In the genomic region with DNA sequence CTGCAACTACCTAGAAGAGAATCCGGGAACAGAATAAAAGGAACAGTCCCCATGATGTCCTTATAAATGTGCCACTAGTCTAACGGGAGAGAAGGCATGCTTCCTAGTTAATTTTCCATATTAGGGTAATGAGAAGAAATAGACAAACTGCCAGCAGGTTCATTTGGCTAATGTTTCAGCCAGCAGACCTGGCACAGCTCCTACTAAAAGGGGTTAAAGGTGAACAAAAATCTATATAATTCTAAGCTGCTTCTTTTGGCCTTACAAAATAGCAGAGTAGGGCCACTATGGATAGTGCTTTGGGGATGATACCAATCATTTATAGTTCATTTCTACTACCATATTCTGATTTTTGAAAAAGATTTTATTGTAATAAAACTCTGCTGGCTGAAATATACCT, we compare ENCODE assay signal across 23 cellular contexts.
DNase-seq lines count a peak whose midpoint lies in the region; ATAC-seq and TF ChIP-seq lines count a peak whose summit lies in the region.
"Had no signal": no experiment of that assay in that cellular context is flagged by ENCODE, and none has a peak within 500 bp of the region (broad histone marks: within the 10 kb centered on the region; RNA-seq: fewer than 3 reads in every experiment).

No MANE protein-coding gene starts in this region.

- no peak overlapping the region for H3K4me3 Mint-ChIP-seq in GM23338
- H3K4me3 Mint-ChIP-seq in activated T-cell treated with anti-CD3 and anti-CD28 coated beads, Interleukin-2, amount 50 U/mL, for 4 hours = no peak overlapping the region
- H3K4me3 Mint-ChIP-seq: CD14-positive monocyte; CD4-positive, alpha-beta T cell; CD8-positive, alpha-beta memory T cell; HFFc6 had no signal

- H3K27me3 Mint-ChIP-seq in GM23338 (ENCODE audit: insufficient read depth, low read depth, poor library complexity) = peaks cover 1% of the 10 kb centered on the region
- no peaks in the 10 kb centered on the region for H3K27me3 Mint-ChIP-seq in activated T-cell treated with anti-CD3 and anti-CD28 coated beads, Interleukin-2, amount 50 U/mL, for 4 hours (ENCODE audit: low read depth)
- H3K27me3 Mint-ChIP-seq: CD4-positive, alpha-beta T cell; CD8-positive, alpha-beta memory T cell had no signal

- POLR2A ChIA-PET in OCI-LY7 (lab: Charles Lee) = no interaction called here

- H3K27me3 ChIP-seq in GM23338 (ENCODE audit: insufficient read depth) = no peaks in the 10 kb centered on the region
- H3K27me3 ChIP-seq: BE2C; BLaER1 treated with 17β-estradiol and CSF1 and Interleukin-3, amounts not matched to agents 10 nM and 100 nM had no signal

- TF ChIP-seq POLR2A in GM18505 (IDR thresholded peaks at IDR 0.05; ENCODE audit: borderline replicate concordance, extremely low read depth, insufficient read depth, insufficient read length) = no peak

- no peaks in the 10 kb centered on the region for H3K9me3 ChIP-seq in OCI-LY7 (ENCODE audit: low read length)
- H3K9me3 ChIP-seq: BE2C; BLaER1 treated with 17β-estradiol and CSF1 and Interleukin-3, amounts not matched to agents 10 nM and 100 nM; HAP-1 had no signal

- H3F3A ChIP-seq in GM23338 (replicated peaks; ENCODE audit: low read depth) = no peaks in the 10 kb centered on the region

- no peaks in the 10 kb centered on the region for H4K20me1 ChIP-seq in GM23338 (replicated peaks; ENCODE audit: insufficient read depth)
- no peaks in the 10 kb centered on the region for H4K20me1 ChIP-seq in OCI-LY7 (ENCODE audit: insufficient read depth, low read length)
- H4K20me1 ChIP-seq: BLaER1 treated with 17β-estradiol and CSF1 and Interleukin-3, amounts not matched to agents 10 nM and 100 nM had no signal

- ATAC-seq in GM23338 (no peak), GM18505 (IDR thresholded peaks at IDR 0.05; ENCODE audit: unreplicated experiment) (no peak)
- ATAC-seq in activated T-cell treated with anti-CD3 and anti-CD28 coated beads, Interleukin-2, amount 50 U/mL, for 4 hours = no peak
- ATAC-seq: A549, GM12878 had no signal

- H3K9me2 ChIP-seq in GM23338 (ENCODE audit: insufficient read depth) (0 out of 2 replicates have a peak, but pooled peaks cover 7% of the 10 kb centered on the region), OCI-LY7 (ENCODE audit: insufficient read depth, low read length) (no peaks in the 10 kb centered on the region)

- DNase-seq in GM23338 (ENCODE audit: low spot score) (no peak), NCI-H1105 (lab: John Stamatoyannopoulos, UW) (peak; percentile 16), NCI-H2227 treated with DMSO at 0.1 percent for 48 hours (lab: John Stamatoyannopoulos, UW) (peak; percentile 50), OCI-LY7 (ENCODE audit: low spot score) (no peak)
- no peak for DNase-seq in activated T-cell treated with anti-CD3 and anti-CD28 coated beads, Interleukin-2, amount 50 U/mL, for 4 hours
- DNase-seq: 8988T; ACHN; AML-193; BE2C; CD4-positive, alpha-beta T cell; CD8-positive, alpha-beta memory T cell; DMS 273 treated with DMSO at 0.1 percent for 48 hours; DMS79; EL; GDM1; GOT3; HFFc6 had no signal

- no peak overlapping the region for H3K27ac ChIP-seq in GM23338 (ENCODE audit: low read depth)
- H3K27ac ChIP-seq in OCI-LY7 (ENCODE audit: low read depth, low read length, poor library complexity, severe bottlenecking) = no peak overlapping the region
- H3K27ac ChIP-seq: A549; BLaER1 treated with 17β-estradiol and CSF1 and Interleukin-3, amounts not matched to agents 10 nM and 100 nM had no signal

- CTCF ChIA-PET in OCI-LY7 (lab: Charles Lee; ENCODE audit: unreplicated experiment) = no interaction called here

- H3K4me2 ChIP-seq in GM23338 = no peak overlapping the region
- no peak overlapping the region for H3K4me2 ChIP-seq in OCI-LY7 (ENCODE audit: low read length)
- H3K4me2 ChIP-seq: A549; BLaER1 treated with 17β-estradiol and CSF1 and Interleukin-3, amounts not matched to agents 10 nM and 100 nM had no signal

- H3K36me3 Mint-ChIP-seq in GM23338 (ENCODE audit: low read depth) = no peaks in the 10 kb centered on the region
- H3K36me3 Mint-ChIP-seq in activated T-cell treated with anti-CD3 and anti-CD28 coated beads, Interleukin-2, amount 50 U/mL, for 4 hours (ENCODE audit: insufficient read depth) = no peaks in the 10 kb centered on the region
- H3K36me3 Mint-ChIP-seq: CD14-positive monocyte; CD8-positive, alpha-beta memory T cell had no signal

- H3K4me3 ChIP-seq in GM23338 = no peak overlapping the region
- H3K4me3 ChIP-seq in OCI-LY7 (ENCODE audit: low read depth, low read length, poor library complexity, severe bottlenecking) = no peak overlapping the region
- H3K4me3 ChIP-seq: A549; BLaER1 treated with 17β-estradiol and CSF1 and Interleukin-3, amounts not matched to agents 10 nM and 100 nM; GM12878; HAP-1 had no signal

- H3K36me3 ChIP-seq in GM23338 (ENCODE audit: insufficient read depth) (no peaks in the 10 kb centered on the region), OCI-LY7 (ENCODE audit: insufficient read depth, low read length) (no peaks in the 10 kb centered on the region)
- H3K36me3 ChIP-seq: BE2C; BLaER1 treated with 17β-estradiol and CSF1 and Interleukin-3, amounts not matched to agents 10 nM and 100 nM; HAP-1 had no signal

- no peaks in the 10 kb centered on the region for H3K4me1 ChIP-seq in GM23338 (ENCODE audit: insufficient read depth)
- H3K4me1 ChIP-seq in OCI-LY7 (ENCODE audit: insufficient read depth, low read length, poor library complexity, severe bottlenecking) = no peaks in the 10 kb centered on the region
- H3K4me1 ChIP-seq: A549; BE2C; BLaER1 treated with 17β-estradiol and CSF1 and Interleukin-3, amounts not matched to agents 10 nM and 100 nM; HAP-1 had no signal

- no peaks in the 10 kb centered on the region for H3K4me1 Mint-ChIP-seq in GM23338
- H3K4me1 Mint-ChIP-seq in activated T-cell treated with anti-CD3 and anti-CD28 coated beads, Interleukin-2, amount 50 U/mL, for 4 hours (ENCODE audit: low read depth) = no peaks in the 10 kb centered on the region
- H3K4me1 Mint-ChIP-seq: CD14-positive monocyte; CD8-positive, alpha-beta memory T cell had no signal

- intact Hi-C loops in OCI-LY7 (cut with micrococcal nuclease; ENCODE audit: unreplicated experiment) = no loop called here

- no peaks in the 10 kb centered on the region for H3K9me3 Mint-ChIP-seq in GM23338
- peaks cover 12% of the 10 kb centered on the region for H3K9me3 Mint-ChIP-seq in activated T-cell treated with anti-CD3 and anti-CD28 coated beads, Interleukin-2, amount 50 U/mL, for 4 hours
- H3K9me3 Mint-ChIP-seq: CD14-positive monocyte had no signal

- H3K79me2 ChIP-seq in GM23338 (replicated peaks; ENCODE audit: insufficient read depth) = no peaks in the 10 kb centered on the region
- no peaks in the 10 kb centered on the region for H3K79me2 ChIP-seq in OCI-LY7 (ENCODE audit: insufficient read depth, low read depth, low read length)

- TF ChIP-seq CTCF in GM23338 (conservative IDR thresholded peaks at IDR 0.05; ENCODE audit: low read depth in 2 of 2) = no peak
- TF ChIP-seq CTCF in OCI-LY7 (conservative IDR thresholded peaks at IDR 0.05; ENCODE audit: low read length) = no peak

- H2AFZ ChIP-seq in GM23338 = peak overlapping the region; percentile 50; the same call in 1 of the 2 replicates
- H2AFZ ChIP-seq in OCI-LY7 (ENCODE audit: low read length) = no peak overlapping the region

- no peak overlapping the region for H3K27ac Mint-ChIP-seq in GM23338
- H3K27ac Mint-ChIP-seq: CD14-positive monocyte; CD4-positive, alpha-beta T cell; CD8-positive, alpha-beta memory T cell; HFFc6 had no signal

- BruUV-seq in OCI-LY7 (replicated peaks; lab: Mats Ljungman, UMichigan) = no TSS peak

TF ChIP-seq in GM23338, 12 proteins besides CTCF, POLR2A, EP300 and RAD21:
- no peak for TF ChIP-seq ZNF331 (CRISPR knock-in tag; IDR thresholded peaks at IDR 0.05; ENCODE audit: low read depth)
- no peak for TF ChIP-seq EZH2phosphoT487 (IDR thresholded peaks at IDR 0.05; ENCODE audit: unreplicated experiment)
- TF ChIP-seq CREB1 (CRISPR knock-in tag; IDR thresholded peaks at IDR 0.05; ENCODE audit: low read depth) = no peak
- TF ChIP-seq JUNB (IDR thresholded peaks at IDR 0.05; ENCODE audit: unreplicated experiment) = no peak

Comparison
In these comparisons a context has a peak if more than half of its experiments do, and no peak if none do; other contexts are left out.
1. DNase-seq: peak in NCI-H1105 (single experiment) and NCI-H2227 treated with DMSO at 0.1 percent for 48 hours (single experiment); none in GM23338 (single experiment), activated T-cell treated with anti-CD3 and anti-CD28 coated beads, Interleukin-2, amount 50 U/mL, for 4 hours (single experiment) and OCI-LY7 (single experiment).